Comparison of ENCODE assay signal across 14 cellular contexts in the genomic region with DNA sequence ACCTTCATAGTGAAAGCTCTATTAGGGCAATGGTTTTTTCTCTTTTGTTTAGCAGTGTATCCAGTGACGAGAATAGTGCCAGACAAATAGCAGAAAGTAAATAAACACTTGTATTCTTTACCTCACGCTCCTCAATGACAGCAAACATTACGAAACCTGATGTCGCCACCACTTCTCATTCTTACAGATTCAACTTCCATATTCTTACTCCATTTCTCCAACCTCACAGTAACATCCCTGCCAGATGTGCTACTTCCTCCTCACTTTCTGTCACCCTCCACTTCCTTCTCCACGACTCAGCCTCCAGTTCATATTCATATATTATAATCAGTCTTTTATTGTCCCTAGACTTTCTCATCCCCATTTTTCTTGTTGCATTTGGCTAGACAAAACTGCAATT.
"Had no signal": no experiment of that assay in that cellular context is flagged by ENCODE, and none has a peak within 500 bp of the region (broad histone marks: within the 10 kb centered on the region; RNA-seq: fewer than 3 reads in every experiment).

No MANE protein-coding gene starts in this region.

- ATAC-seq: activated CD8-positive, alpha-beta T cell treated with anti-CD3 and anti-CD28 coated beads, Interleukin-2, amount 10 ng/mL, durations not matched to agents 7 days and 5 days; left lung; naive thymus-derived CD8-positive, alpha-beta T cell; stimulated activated naive CD8-positive, alpha-beta T cell treated with anti-CD3 and anti-CD28 coated beads, Interleukin-15, amount 100 ng/mL, for 72 hours had no signal

- DNase-seq: activated B cell treated with CpG ODN at 0.5 μM for 24 hours; activated CD4-positive, alpha-beta T cell treated with anti-CD3 and anti-CD28 coated beads for 48 hours; activated CD8-positive, alpha-beta memory T cell treated with anti-CD3 and anti-CD28 coated beads, Interleukin-2, amount 50 U/mL, for 4 hours; activated CD8-positive, alpha-beta T cell treated with anti-CD3 and anti-CD28 coated beads, Interleukin-2, amount 10 ng/mL, durations not matched to agents 7 days and 5 days; activated effector memory CD4-positive, alpha-beta T cell treated with anti-CD3 and anti-CD28 coated beads, Interleukin-2, amount 50 U/mL, for 16 hours; activated T-cell treated with anti-CD3 and anti-CD28 coated beads, Interleukin-2, amount 50 U/mL, for 48 hours; adrenal gland; dorsolateral prefrontal cortex; left lung; naive thymus-derived CD8-positive, alpha-beta T cell; stimulated activated CD4-positive, alpha-beta T cell treated with anti-CD3 and anti-CD28 coated beads, Interleukin-1b, Interleukin-23, amount 100 ng/mL, for 48 hours; stimulated activated naive CD8-positive, alpha-beta T cell treated with anti-CD3 and anti-CD28 coated beads, Interleukin-15, amount 100 ng/mL, for 72 hours had no signal

- H3K27ac ChIP-seq: adrenal gland, dorsolateral prefrontal cortex, esophagus muscularis mucosa, hepatocyte, left lung had no signal

- H3K4me3 ChIP-seq: adrenal gland, dorsolateral prefrontal cortex, esophagus muscularis mucosa, hepatocyte, left lung had no signal

- H3K27me3 ChIP-seq: adrenal gland, esophagus muscularis mucosa, hepatocyte, left lung had no signal
